ENCODE assay signal across 33 cellular contexts in genomic region chr6:73389854-73390253, GRCh38. TPM values are rescaled to one million over a fixed set of nuclear protein-coding genes. Genes with fewer than 3 reads are reported as not detected.
DNase-seq lines count a peak whose midpoint lies in the region; ATAC-seq, FAIRE-seq and TF ChIP-seq lines count a peak whose summit lies in the region.
"Had no signal": no experiment of that assay in that cellular context is flagged by ENCODE, and none has a peak within 500 bp of the region (broad histone marks: within the 10 kb centered on the region; RNA-seq: fewer than 3 reads in every experiment).

No MANE protein-coding gene starts in this region.

- H3K27ac Mint-ChIP-seq in CD8-positive, alpha-beta memory T cell = peak overlapping the region in 3 of 8 donors; percentile 12 to 84 (median 42)
- peak overlapping the region; percentile 82 for H3K27ac Mint-ChIP-seq in activated T-helper 17 cell treated with anti-CD3 and anti-CD28 coated beads, Interleukin-2, amount 50 U/mL, for 72 hours
- H3K27ac Mint-ChIP-seq: activated naive CD8-positive, alpha-beta T cell treated with anti-CD3 and anti-CD28 coated beads, Interleukin-2, amount 50 U/mL, for 24 hours; nephron had no signal

- H3K27me3 ChIP-seq in CD8-positive, alpha-beta memory T cell (ENCODE audit: insufficient read depth, low read length, poor library complexity, severe bottlenecking) = no peaks in the 10 kb centered on the region
- peaks cover 0 to 6% of the 10 kb centered on the region in 2 experiments; a peak in 3 of 5 replicates for H3K27me3 ChIP-seq in HepG2 (ENCODE audit: control insufficient read depth in 1 of 2, insufficient read depth in 2 of 2, low read length in 2 of 2)
- H3K27me3 ChIP-seq: colonic mucosa, MG63 had no signal

- no peak for ATAC-seq in A549
- no peak for ATAC-seq in activated T-helper 17 cell treated with anti-CD3 and anti-CD28 coated beads, Interleukin-2, amount 50 U/mL, for 72 hours (replicated peaks)
- no peak for ATAC-seq in HepG2
- ATAC-seq in GM21786 (IDR thresholded peaks at IDR 0.05; ENCODE audit: unreplicated experiment) = no peak

- TF ChIP-seq RAD21 in A549 (conservative IDR thresholded peaks at IDR 0.05 in 1 of 2, IDR thresholded peaks at IDR 0.05 in 1 of 2) (no peak), HepG2 (CRISPR knock-in tag; IDR thresholded peaks at IDR 0.05) (no peak)

- no peak overlapping the region for H2AFZ ChIP-seq in HepG2 (ENCODE audit: low read length)

- no peaks in the 10 kb centered on the region for H3K79me2 ChIP-seq in HepG2 (ENCODE audit: insufficient read depth, low read length)

- no peaks in the 10 kb centered on the region for H4K20me1 ChIP-seq in HepG2 (ENCODE audit: insufficient read depth, low read length)

- TF ChIP-seq CTCF in A549 (IDR thresholded peaks at IDR 0.05) (no peak), HepG2 (CRISPR knock-in tag; IDR thresholded peaks at IDR 0.05) (no peak)

- no TSS peak for BruUV-seq in HepG2 (replicated peaks; lab: Mats Ljungman, UMichigan)

- H3K9me3 ChIP-seq in A549 = no peaks in the 10 kb centered on the region
- no peaks in the 10 kb centered on the region for H3K9me3 ChIP-seq in CD8-positive, alpha-beta memory T cell (ENCODE audit: low read length)
- H3K9me3 ChIP-seq in HepG2 (ENCODE audit: low read length) = no peaks in the 10 kb centered on the region
- H3K9me3 ChIP-seq: colonic mucosa, MG63, mucosa of descending colon had no signal

- H3K36me3 ChIP-seq in CD8-positive, alpha-beta memory T cell (ENCODE audit: insufficient read depth, low read length) = no peaks in the 10 kb centered on the region
- H3K36me3 ChIP-seq in HepG2 (replicated peaks in 1 of 2; ENCODE audit: control insufficient read depth in 1 of 2, insufficient read depth in 2 of 2, low read length in 2 of 2) = no peaks in the 10 kb centered on the region
- H3K36me3 ChIP-seq: colonic mucosa, MG63 had no signal

- H3K4me3 ChIP-seq in A549 = no peak overlapping the region
- H3K4me3 ChIP-seq in CD8-positive, alpha-beta memory T cell (ENCODE audit: low read length) = no peak overlapping the region
- H3K4me3 ChIP-seq in HepG2 (replicated peaks in 1 of 3; ENCODE audit: insufficient read depth in 1 of 3, low read depth in 2 of 3, low read length in 3 of 3) = no peak overlapping the region

- H3K4me2 ChIP-seq in A549 (peak overlapping the region; percentile 92), HepG2 (ENCODE audit: low read depth, low read length) (no peak overlapping the region)

- no peaks in the 10 kb centered on the region for H3K27me3 Mint-ChIP-seq in CD8-positive, alpha-beta memory T cell
- no peaks in the 10 kb centered on the region for H3K27me3 Mint-ChIP-seq in activated T-helper 17 cell treated with anti-CD3 and anti-CD28 coated beads, Interleukin-2, amount 50 U/mL, for 72 hours
- H3K27me3 Mint-ChIP-seq: stimulated activated memory B cell treated with anti-CD40 and anti-IgM and Interleukin-4, amounts not matched to agents 10 μg/mL and 1 μg/mL and 100 μg/mL, for 72 hours had no signal

- POLR2A ChIA-PET in A549 (lab: Yijun Ruan, JAX) (no interaction called here), HepG2 (lab: Yijun Ruan, JAX) (no interaction called here)
- POLR2A ChIA-PET in CD8-positive, alpha-beta memory T cell (lab: Charles Lee) = interaction anchor here (0.6 kb wide), 1 partner anchor 195 kb away, joined by 12 read pairs; no protein-coding TSS in a partner anchor

- peak overlapping the region in 4 of 7 donors; percentile 19 to 78 (median 53) for H3K4me3 Mint-ChIP-seq in CD8-positive, alpha-beta memory T cell
- peak overlapping the region; percentile 86 for H3K4me3 Mint-ChIP-seq in activated T-helper 17 cell treated with anti-CD3 and anti-CD28 coated beads, Interleukin-2, amount 50 U/mL, for 72 hours

- no peak for DNase-seq in A549 (ENCODE audit: low read depth in 1 of 2, low spot score in 1 of 2)
- DNase-seq in CD8-positive, alpha-beta memory T cell = no peak
- peak; percentile 39 for DNase-seq in NCI-H69 (lab: John Stamatoyannopoulos, UW)
- DNase-seq in HepG2 (ENCODE audit: low spot score) = no peak
- no peak for DNase-seq in Ammon's horn (ENCODE audit: low spot score)
- DNase-seq in NCI-H146 treated with DMSO at 0.1 percent for 48 hours (lab: John Stamatoyannopoulos, UW; ENCODE audit: unreplicated experiment) = no peak
- DNase-seq: activated T-cell treated with anti-CD3 and anti-CD28 coated beads, Interleukin-2, amount 50 U/mL, for 1 hour; C1 segment of cervical spinal cord; effector CD8-positive, alpha-beta T cell; GOT3; NCI-H1417 treated with DMSO at 0.1 percent for 48 hours; NCI-H2107; SIG-M5; T-helper 9 cell had no signal

- intact Hi-C loops in HepG2 (cut with micrococcal nuclease; ENCODE audit: unreplicated experiment) = no loop called here

- FAIRE-seq in A549 (lab: Jason Lieb, UNC) (no peak), HepG2 (lab: Jason Lieb, UNC) (no peak)
- FAIRE-seq: astrocyte had no signal

- no peaks in the 10 kb centered on the region for H3K9me3 Mint-ChIP-seq in CD8-positive, alpha-beta memory T cell
- H3K9me3 Mint-ChIP-seq in activated T-helper 17 cell treated with anti-CD3 and anti-CD28 coated beads, Interleukin-2, amount 50 U/mL, for 72 hours = no peaks in the 10 kb centered on the region
- H3K9me3 Mint-ChIP-seq: activated naive CD8-positive, alpha-beta T cell treated with anti-CD3 and anti-CD28 coated beads, Interleukin-2, amount 50 U/mL, for 24 hours; nephron; stimulated activated memory B cell treated with anti-CD40 and anti-IgM and Interleukin-4, amounts not matched to agents 10 μg/mL and 1 μg/mL and 100 μg/mL, for 72 hours had no signal

- no peak overlapping the region for H3K9ac ChIP-seq in HepG2 (ENCODE audit: insufficient read depth, low read depth, low read length)

- CTCF ChIA-PET in A549 (lab: Yijun Ruan, JAX) = no interaction called here
- CTCF ChIA-PET in CD8-positive, alpha-beta memory T cell (lab: Charles Lee) = interaction anchor here (1.4 to 2.3 kb wide), 2 partner anchors 32 to 72 kb away, joined by 3 to 10 read pairs; partner anchors contain the start of gene MTO1
- CTCF ChIA-PET in HepG2 (lab: Yijun Ruan, JAX; ENCODE audit: low intra/inter-chr PET ratio, low total read pairs) = interaction anchor here (1.8 kb wide), 1 partner anchor 104 kb away, joined by 5 read pairs; no protein-coding TSS in a partner anchor

- H3K4me1 Mint-ChIP-seq in CD8-positive, alpha-beta memory T cell = peaks cover 27 to 38% (median 36%) of the 10 kb centered on the region in 3 donors
- H3K4me1 Mint-ChIP-seq in activated T-helper 17 cell treated with anti-CD3 and anti-CD28 coated beads, Interleukin-2, amount 50 U/mL, for 72 hours = peaks cover 12% of the 10 kb centered on the region
- H3K4me1 Mint-ChIP-seq: nephron had no signal

- in situ Hi-C loops in HepG2 (cut with HindIII; ENCODE audit: extremely low pct_ligation_motif_present, low pct_unique_long_range_greater_than_20kb) = no loop called here

- H3K36me3 Mint-ChIP-seq in CD8-positive, alpha-beta memory T cell = no peaks in the 10 kb centered on the region
- no peaks in the 10 kb centered on the region for H3K36me3 Mint-ChIP-seq in activated T-helper 17 cell treated with anti-CD3 and anti-CD28 coated beads, Interleukin-2, amount 50 U/mL, for 72 hours (ENCODE audit: low read depth)
- H3K36me3 Mint-ChIP-seq: stimulated activated memory B cell treated with anti-CD40 and anti-IgM and Interleukin-4, amounts not matched to agents 10 μg/mL and 1 μg/mL and 100 μg/mL, for 72 hours had no signal

- H3K27ac ChIP-seq in A549 (peak overlapping the region in 1 of 2 experiments; percentile 96; a peak in 1 of 6 replicates), HepG2 (ENCODE audit: extremely low read length, insufficient read depth, low read length) (no peak overlapping the region)
- no peak overlapping the region for H3K27ac ChIP-seq in CD8-positive, alpha-beta memory T cell (ENCODE audit: low read depth, low read length)
- H3K27ac ChIP-seq: colonic mucosa had no signal

- 0 out of 3 replicates have a peak, but pooled peaks cover 3% of the 10 kb centered on the region for H3K4me1 ChIP-seq in A549
- H3K4me1 ChIP-seq in CD8-positive, alpha-beta memory T cell (ENCODE audit: insufficient read depth, low read length) = peaks cover 8% of the 10 kb centered on the region
- 0 out of 2 replicates have a peak, but pooled peaks cover 6% of the 10 kb centered on the region for H3K4me1 ChIP-seq in HepG2 (ENCODE audit: insufficient read depth, low read length)
- H3K4me1 ChIP-seq: colonic mucosa had no signal

- TF ChIP-seq POLR2A in A549 (IDR thresholded peaks at IDR 0.05; ENCODE audit: low read length) (no peak), HepG2 (IDR thresholded peaks at IDR 0.05; ENCODE audit: insufficient read depth in 1 of 2, low read depth in 2 of 2, low read length in 2 of 2) (no peak)

- WGBS in A549 (ENCODE audit: missing lambda C conversion rate) = 88% methylated on average over 10 of the region's 10 CpGs
- WGBS in HepG2 (ENCODE audit: low lambda C conversion rate) = 52% methylated on average over 10 of the region's 10 CpGs

- TF ChIP-seq EP300 in A549 (IDR thresholded peaks at IDR 0.05) = no peak
- no peak for TF ChIP-seq EP300 in HepG2 (IDR thresholded peaks at IDR 0.05; ENCODE audit: low read depth in 2 of 2, low read length in 2 of 2)
- TF ChIP-seq EP300 in HepG2 (CRISPR knock-in tag; IDR thresholded peaks at IDR 0.05; ENCODE audit: borderline replicate concordance) = no peak

RNA-seq across cellular contexts. Expression of gene DDX43, which starts 4.8 kb away (rescaled TPM):
- polyA plus RNA-seq in A549 (2011; rRNA removed) = not detected in 2 replicates
- not detected in 2 replicates for polyA plus RNA-seq in A549 (2012; cell fraction: cytosol; rRNA removed)
- polyA plus RNA-seq in A549 (2012; cell fraction: nucleus; rRNA removed) = not detected in 2 replicates
- not detected in 3 replicates for polyA plus RNA-seq in A549 (2017; fragmentation: RNase III; extraction: RNeasy Plus Mini Kit Qiagen cat#74134 plus additional on column Dnase treatment)
- not detected in 2 replicates for polyA minus RNA-seq in A549 (2011; rRNA and poly(A)+ RNA removed)
- total RNA-seq in CD8-positive, alpha-beta memory T cell = under 1 TPM; 0.71 to 0.98 TPM
- 1.6 TPM for polyA plus RNA-seq in CD8-positive, alpha-beta memory T cell
- total RNA-seq in activated T-helper 17 cell treated with anti-CD3 and anti-CD28 coated beads, Interleukin-2, amount 50 U/mL, for 72 hours = under 1 TPM; 0.90 to 0.97 TPM
- total RNA-seq in HepG2 (2016; rRNA removed; fragmentation: Illumina TruSeq; extraction: Trizol) = not detected in 2 replicates
- total RNA-seq in HepG2 (2016; cell fraction: cytosol; rRNA removed; fragmentation: Illumina TruSeq; extraction: Trizol; ENCODE audit: low read depth) = not detected in 2 replicates
- total RNA-seq in HepG2 (2016; cell fraction: insoluble cytoplasmic fraction; rRNA removed; fragmentation: Illumina TruSeq; extraction: Trizol) = not detected in 2 replicates
- not detected in 2 replicates for total RNA-seq in HepG2 (2016; cell fraction: membrane; rRNA removed; fragmentation: Illumina TruSeq; extraction: Trizol)
- not detected in 2 replicates for total RNA-seq in HepG2 (2016; cell fraction: nucleus; rRNA removed; fragmentation: Illumina TruSeq; extraction: Trizol)
- not detected in 2 replicates for polyA plus RNA-seq in HepG2 (2011; rRNA removed)
- not detected in 2 replicates for polyA plus RNA-seq in HepG2 (2011; cell fraction: cytosol; rRNA removed)
- polyA plus RNA-seq in HepG2 (2011; cell fraction: nucleus; rRNA removed) = not detected in 2 replicates
- not detected in 2 replicates for polyA plus RNA-seq in HepG2 (2012)
- polyA plus RNA-seq in HepG2 (2016; cell fraction: cytosol; fragmentation: Illumina TruSeq; extraction: Trizol; ENCODE audit: low read depth) = not detected in 2 replicates
- not detected in 2 replicates for polyA plus RNA-seq in HepG2 (2016; cell fraction: insoluble cytoplasmic fraction; fragmentation: Illumina TruSeq; extraction: Trizol; ENCODE audit: low read depth)
- not detected in 2 replicates for polyA plus RNA-seq in HepG2 (2016; cell fraction: membrane; fragmentation: Illumina TruSeq; extraction: Trizol; ENCODE audit: low read depth)
- polyA plus RNA-seq in HepG2 (2016; cell fraction: nucleus; fragmentation: Illumina TruSeq; extraction: Trizol; ENCODE audit: insufficient read depth, low read depth) = not detected in 2 replicates
- polyA minus RNA-seq in HepG2 (2011; rRNA and poly(A)+ RNA removed; ENCODE audit: low replicate concordance) = not detected in 2 replicates
- polyA minus RNA-seq in HepG2 (2011; cell fraction: cytosol; rRNA and poly(A)+ RNA removed) = not detected in 2 replicates
- polyA minus RNA-seq in HepG2 (2011; cell fraction: nucleus; rRNA and poly(A)+ RNA removed) = not detected in 2 replicates
- total RNA-seq: astrocyte, cardiac septum, HT1080 had no signal

RNA-seq across cellular contexts. Expression of gene OOEP, which starts 20.2 kb away (rescaled TPM):
- polyA plus RNA-seq in A549 (2011; rRNA removed) (not detected in 2 replicates), A549 (2017; fragmentation: RNase III; extraction: RNeasy Plus Mini Kit Qiagen cat#74134 plus additional on column Dnase treatment) (not detected in 3 replicates), HepG2 (2011; rRNA removed) (not detected in 2 replicates)
- not detected in 2 replicates for polyA plus RNA-seq in A549 (2012; cell fraction: cytosol; rRNA removed)
- polyA plus RNA-seq in A549 (2012; cell fraction: nucleus; rRNA removed) = 0.05 TPM in 1 of 2 replicates, not detected in the other
- not detected in 2 replicates for polyA minus RNA-seq in A549 (2011; rRNA and poly(A)+ RNA removed)
- under 1 TPM in 1 of 2 experiments, not detected in 1; 0.47 TPM for total RNA-seq in CD8-positive, alpha-beta memory T cell
- not detected for polyA plus RNA-seq in CD8-positive, alpha-beta memory T cell
- total RNA-seq in activated T-helper 17 cell treated with anti-CD3 and anti-CD28 coated beads, Interleukin-2, amount 50 U/mL, for 72 hours = 1 to 10 TPM in 1 of 2 donors, under 1 TPM in 1; 0.26 to 1.0 TPM
- not detected in 2 replicates for total RNA-seq in HepG2 (2016; rRNA removed; fragmentation: Illumina TruSeq; extraction: Trizol)
- not detected in 2 replicates for total RNA-seq in HepG2 (2016; cell fraction: cytosol; rRNA removed; fragmentation: Illumina TruSeq; extraction: Trizol; ENCODE audit: low read depth)
- not detected in 2 replicates for total RNA-seq in HepG2 (2016; cell fraction: insoluble cytoplasmic fraction; rRNA removed; fragmentation: Illumina TruSeq; extraction: Trizol)
- not detected in 2 replicates for total RNA-seq in HepG2 (2016; cell fraction: membrane; rRNA removed; fragmentation: Illumina TruSeq; extraction: Trizol)
- total RNA-seq in HepG2 (2016; cell fraction: nucleus; rRNA removed; fragmentation: Illumina TruSeq; extraction: Trizol) = not detected in 2 replicates
- not detected in 2 replicates for polyA plus RNA-seq in HepG2 (2011; cell fraction: cytosol; rRNA removed)
- polyA plus RNA-seq in HepG2 (2011; cell fraction: nucleus; rRNA removed) = not detected in 2 replicates
- not detected in 2 replicates for polyA plus RNA-seq in HepG2 (2012)
- not detected in 2 replicates for polyA plus RNA-seq in HepG2 (2016; cell fraction: cytosol; fragmentation: Illumina TruSeq; extraction: Trizol; ENCODE audit: low read depth)
- not detected in 2 replicates for polyA plus RNA-seq in HepG2 (2016; cell fraction: insoluble cytoplasmic fraction; fragmentation: Illumina TruSeq; extraction: Trizol; ENCODE audit: low read depth)
- polyA plus RNA-seq in HepG2 (2016; cell fraction: membrane; fragmentation: Illumina TruSeq; extraction: Trizol; ENCODE audit: low read depth) = not detected in 2 replicates
- polyA plus RNA-seq in HepG2 (2016; cell fraction: nucleus; fragmentation: Illumina TruSeq; extraction: Trizol; ENCODE audit: insufficient read depth, low read depth) = not detected in 2 replicates
- not detected in 2 replicates for polyA minus RNA-seq in HepG2 (2011; rRNA and poly(A)+ RNA removed; ENCODE audit: low replicate concordance)
- polyA minus RNA-seq in HepG2 (2011; cell fraction: cytosol; rRNA and poly(A)+ RNA removed) = not detected in 2 replicates
- polyA minus RNA-seq in HepG2 (2011; cell fraction: nucleus; rRNA and poly(A)+ RNA removed) = not detected in 2 replicates
- total RNA-seq: astrocyte, cardiac septum, colonic mucosa, glomerular endothelial cell, HT1080, left colon, renal cortical epithelial cell, subcutaneous adipose tissue had no signal
- polyA plus RNA-seq: AG04450 had no signal

RNA-seq across cellular contexts. Expression of gene KHDC3L, which starts 27.4 kb away (rescaled TPM):
- polyA plus RNA-seq in A549 (2011; rRNA removed) (not detected in 2 replicates), A549 (2017; fragmentation: RNase III; extraction: RNeasy Plus Mini Kit Qiagen cat#74134 plus additional on column Dnase treatment) (not detected in 3 replicates), HepG2 (2011; rRNA removed) (not detected in 2 replicates)
- not detected in 2 replicates for polyA plus RNA-seq in A549 (2012; cell fraction: cytosol; rRNA removed)
- polyA plus RNA-seq in A549 (2012; cell fraction: nucleus; rRNA removed) = not detected in 2 replicates
- polyA minus RNA-seq in A549 (2011; rRNA and poly(A)+ RNA removed) = not detected in 2 replicates
- not detected for total RNA-seq in CD8-positive, alpha-beta memory T cell
- polyA plus RNA-seq in CD8-positive, alpha-beta memory T cell = not detected
- total RNA-seq in activated T-helper 17 cell treated with anti-CD3 and anti-CD28 coated beads, Interleukin-2, amount 50 U/mL, for 72 hours = not detected
- total RNA-seq in HepG2 (2016; rRNA removed; fragmentation: Illumina TruSeq; extraction: Trizol) = not detected in 2 replicates
- not detected in 2 replicates for total RNA-seq in HepG2 (2016; cell fraction: cytosol; rRNA removed; fragmentation: Illumina TruSeq; extraction: Trizol; ENCODE audit: low read depth)
- not detected in 2 replicates for total RNA-seq in HepG2 (2016; cell fraction: insoluble cytoplasmic fraction; rRNA removed; fragmentation: Illumina TruSeq; extraction: Trizol)
- not detected in 2 replicates for total RNA-seq in HepG2 (2016; cell fraction: membrane; rRNA removed; fragmentation: Illumina TruSeq; extraction: Trizol)
- total RNA-seq in HepG2 (2016; cell fraction: nucleus; rRNA removed; fragmentation: Illumina TruSeq; extraction: Trizol) = not detected in 2 replicates
- polyA plus RNA-seq in HepG2 (2011; cell fraction: cytosol; rRNA removed) = not detected in 2 replicates
- not detected in 2 replicates for polyA plus RNA-seq in HepG2 (2011; cell fraction: nucleus; rRNA removed)
- not detected in 2 replicates for polyA plus RNA-seq in HepG2 (2012)
- polyA plus RNA-seq in HepG2 (2016; cell fraction: cytosol; fragmentation: Illumina TruSeq; extraction: Trizol; ENCODE audit: low read depth) = not detected in 2 replicates
- polyA plus RNA-seq in HepG2 (2016; cell fraction: insoluble cytoplasmic fraction; fragmentation: Illumina TruSeq; extraction: Trizol; ENCODE audit: low read depth) = not detected in 2 replicates
- polyA plus RNA-seq in HepG2 (2016; cell fraction: membrane; fragmentation: Illumina TruSeq; extraction: Trizol; ENCODE audit: low read depth) = not detected in 2 replicates
- polyA plus RNA-seq in HepG2 (2016; cell fraction: nucleus; fragmentation: Illumina TruSeq; extraction: Trizol; ENCODE audit: insufficient read depth, low read depth) = not detected in 2 replicates
- polyA minus RNA-seq in HepG2 (2011; rRNA and poly(A)+ RNA removed; ENCODE audit: low replicate concordance) = not detected in 2 replicates
- polyA minus RNA-seq in HepG2 (2011; cell fraction: cytosol; rRNA and poly(A)+ RNA removed) = not detected in 2 replicates
- not detected in 2 replicates for polyA minus RNA-seq in HepG2 (2011; cell fraction: nucleus; rRNA and poly(A)+ RNA removed)
- total RNA-seq: astrocyte, Calu3, cardiac septum, colonic mucosa, glomerular endothelial cell, HT1080, left colon, lung microvascular endothelial cell, mucosa of descending colon, osteoblast, renal cortical epithelial cell, subcutaneous adipose tissue had no signal
- polyA plus RNA-seq: AG04450 had no signal

RNA-seq across cellular contexts. Expression of gene DPPA5, which starts 35.8 kb away (rescaled TPM):
- polyA plus RNA-seq in A549 (2011; rRNA removed) (not detected in 2 replicates), A549 (2017; fragmentation: RNase III; extraction: RNeasy Plus Mini Kit Qiagen cat#74134 plus additional on column Dnase treatment) (not detected in 3 replicates), HepG2 (2011; rRNA removed) (not detected in 2 replicates)
- polyA plus RNA-seq in A549 (2012; cell fraction: cytosol; rRNA removed) = not detected in 2 replicates
- polyA plus RNA-seq in A549 (2012; cell fraction: nucleus; rRNA removed) = not detected in 2 replicates
- polyA minus RNA-seq in A549 (2011; rRNA and poly(A)+ RNA removed) = not detected in 2 replicates
- not detected for total RNA-seq in CD8-positive, alpha-beta memory T cell
- not detected for polyA plus RNA-seq in CD8-positive, alpha-beta memory T cell
- total RNA-seq in activated T-helper 17 cell treated with anti-CD3 and anti-CD28 coated beads, Interleukin-2, amount 50 U/mL, for 72 hours = not detected
- not detected in 2 replicates for total RNA-seq in HepG2 (2016; rRNA removed; fragmentation: Illumina TruSeq; extraction: Trizol)
- total RNA-seq in HepG2 (2016; cell fraction: cytosol; rRNA removed; fragmentation: Illumina TruSeq; extraction: Trizol; ENCODE audit: low read depth) = not detected in 2 replicates
- total RNA-seq in HepG2 (2016; cell fraction: insoluble cytoplasmic fraction; rRNA removed; fragmentation: Illumina TruSeq; extraction: Trizol) = not detected in 2 replicates
- not detected in 2 replicates for total RNA-seq in HepG2 (2016; cell fraction: membrane; rRNA removed; fragmentation: Illumina TruSeq; extraction: Trizol)
- not detected in 2 replicates for total RNA-seq in HepG2 (2016; cell fraction: nucleus; rRNA removed; fragmentation: Illumina TruSeq; extraction: Trizol)
- not detected in 2 replicates for polyA plus RNA-seq in HepG2 (2011; cell fraction: cytosol; rRNA removed)
- polyA plus RNA-seq in HepG2 (2011; cell fraction: nucleus; rRNA removed) = not detected in 2 replicates
- polyA plus RNA-seq in HepG2 (2012) = not detected in 2 replicates
- not detected in 2 replicates for polyA plus RNA-seq in HepG2 (2016; cell fraction: cytosol; fragmentation: Illumina TruSeq; extraction: Trizol; ENCODE audit: low read depth)
- polyA plus RNA-seq in HepG2 (2016; cell fraction: insoluble cytoplasmic fraction; fragmentation: Illumina TruSeq; extraction: Trizol; ENCODE audit: low read depth) = not detected in 2 replicates
- polyA plus RNA-seq in HepG2 (2016; cell fraction: membrane; fragmentation: Illumina TruSeq; extraction: Trizol; ENCODE audit: low read depth) = not detected in 2 replicates
- polyA plus RNA-seq in HepG2 (2016; cell fraction: nucleus; fragmentation: Illumina TruSeq; extraction: Trizol; ENCODE audit: insufficient read depth, low read depth) = not detected in 2 replicates
- not detected in 2 replicates for polyA minus RNA-seq in HepG2 (2011; rRNA and poly(A)+ RNA removed; ENCODE audit: low replicate concordance)
- not detected in 2 replicates for polyA minus RNA-seq in HepG2 (2011; cell fraction: cytosol; rRNA and poly(A)+ RNA removed)
- not detected in 2 replicates for polyA minus RNA-seq in HepG2 (2011; cell fraction: nucleus; rRNA and poly(A)+ RNA removed)
- total RNA-seq: astrocyte, Calu3, cardiac septum, colonic mucosa, glomerular endothelial cell, HT1080, left colon, lung microvascular endothelial cell, mucosa of descending colon, osteoblast, renal cortical epithelial cell, subcutaneous adipose tissue had no signal
- polyA plus RNA-seq: AG04450 had no signal
